ENCODE assay signal across 15 cellular contexts in genomic region chr14:98103705-98104104, GRCh38.
A peak's percentile ranks its signal among the peaks of the same experiment; 100 is the strongest.
DNase-seq lines count a peak whose midpoint lies in the region; ATAC-seq and TF ChIP-seq lines count a peak whose summit lies in the region.
"Had no signal": no experiment of that assay in that cellular context is flagged by ENCODE, and none has a peak within 500 bp of the region (broad histone marks: within the 10 kb centered on the region; RNA-seq: fewer than 3 reads in every experiment).

No MANE protein-coding gene starts in this region.

- H3K27me3 Mint-ChIP-seq in CD8-positive, alpha-beta T cell (ENCODE audit: low read depth), result no peaks in the 10 kb centered on the region
- no peaks in the 10 kb centered on the region for H3K27me3 Mint-ChIP-seq in naive thymus-derived CD4-positive, alpha-beta T cell
- H3K27me3 Mint-ChIP-seq: B cell had no signal

- H3K36me3 Mint-ChIP-seq in CD8-positive, alpha-beta T cell, result no peaks in the 10 kb centered on the region
- peaks cover 0 to 11% (median 7%) of the 10 kb centered on the region in 5 donors for H3K36me3 Mint-ChIP-seq in naive thymus-derived CD4-positive, alpha-beta T cell

- CTCF ChIA-PET in CD8-positive, alpha-beta T cell (lab: Charles Lee), result interaction anchor here (0.9 to 1.4 kb wide), 6 partner anchors 28 to 127 kb away, joined by 3 to 4 read pairs (median 3); no protein-coding TSS in a partner anchor
- CTCF ChIA-PET in naive thymus-derived CD4-positive, alpha-beta T cell (lab: Charles Lee), result interaction anchor here (0.7 to 1.0 kb wide), 2 partner anchors 34 to 70 kb away, joined by 3 read pairs; no protein-coding TSS in a partner anchor

- H3K9me3 ChIP-seq in CD8-positive, alpha-beta T cell (ENCODE audit: low read length), result no peaks in the 10 kb centered on the region
- H3K9me3 ChIP-seq in naive thymus-derived CD4-positive, alpha-beta T cell (ENCODE audit: control insufficient read depth in 2 of 3, low read length in 3 of 3), result no peaks in the 10 kb centered on the region

- no peaks in the 10 kb centered on the region for H3K36me3 ChIP-seq in CD8-positive, alpha-beta T cell (ENCODE audit: insufficient read depth, low read length)
- no peaks in the 10 kb centered on the region for H3K36me3 ChIP-seq in naive thymus-derived CD4-positive, alpha-beta T cell (ENCODE audit: control insufficient read depth in 2 of 3, insufficient read depth in 3 of 3, low read length in 3 of 3)

- DNase-seq in activated naive CD4-positive, alpha-beta T cell treated with anti-CD3 and anti-CD28 coated beads, Interleukin-2, amount 50 U/mL, for 16 hours, result peak; percentile 25
- no peak for DNase-seq in activated naive CD4-positive, alpha-beta T cell treated with Interleukin-2 at 50 U/mL for 16 hours
- peak; percentile 5 to 86 (median 29) for DNase-seq in CD8-positive, alpha-beta T cell
- DNase-seq in NB4 (ENCODE audit: low read depth) (peak; percentile 7), NCI-H82 (lab: John Stamatoyannopoulos, UW) (no peak)
- DNase-seq in naive thymus-derived CD4-positive, alpha-beta T cell, result peak in 7 of 9 donors; percentile 29 to 73 (median 62)
- DNase-seq: COR-L47, DMS153, KBM-7, NCI-H1092 treated with DMSO at 0.1 percent for 48 hours, NCI-H1694 treated with DMSO at 0.1 percent for 48 hours, NCI-H69, PC-9 had no signal

- H3K4me3 ChIP-seq in CD8-positive, alpha-beta T cell (ENCODE audit: low read depth, low read length), result no peak overlapping the region
- H3K4me3 ChIP-seq in NB4 (ENCODE audit: low read depth, low read length), result no peak overlapping the region
- H3K4me3 ChIP-seq in naive thymus-derived CD4-positive, alpha-beta T cell (ENCODE audit: low read length), result no peak overlapping the region
- H3K4me3 ChIP-seq: PC-9 had no signal

- H3K27me3 ChIP-seq in CD8-positive, alpha-beta T cell (ENCODE audit: insufficient read depth, low read length), result no peaks in the 10 kb centered on the region
- no peaks in the 10 kb centered on the region for H3K27me3 ChIP-seq in naive thymus-derived CD4-positive, alpha-beta T cell (ENCODE audit: control insufficient read depth in 2 of 2, insufficient read depth in 2 of 2, low read length in 2 of 2)

- no peak for TF ChIP-seq CTCF in CD8-positive, alpha-beta T cell (IDR thresholded peaks at IDR 0.05)
- no peak for TF ChIP-seq CTCF in NB4 (IDR thresholded peaks at IDR 0.05; ENCODE audit: low read depth, low read length)

- no peak overlapping the region for H3K27ac ChIP-seq in CD8-positive, alpha-beta T cell (ENCODE audit: low read depth, low read length)
- H3K27ac ChIP-seq in naive thymus-derived CD4-positive, alpha-beta T cell (ENCODE audit: low read depth, low read length), result no peak overlapping the region
- H3K27ac ChIP-seq: PC-9 had no signal

- H3K9me3 Mint-ChIP-seq in CD8-positive, alpha-beta T cell, result peaks cover 2% of the 10 kb centered on the region
- H3K9me3 Mint-ChIP-seq in naive thymus-derived CD4-positive, alpha-beta T cell, result peaks cover 0 to 11% (median 0%) of the 10 kb centered on the region in 11 donors

- ATAC-seq in CD8-positive, alpha-beta T cell, result peak; percentile 95
- peak; percentile 81 for ATAC-seq in naive thymus-derived CD4-positive, alpha-beta T cell
- no peak for ATAC-seq in GM21825 (IDR thresholded peaks at IDR 0.05; ENCODE audit: unreplicated experiment)

- POLR2A ChIA-PET in CD8-positive, alpha-beta T cell (lab: Charles Lee), result interaction anchor here (0.8 to 1.5 kb wide), 4 partner anchors 33 to 126 kb away, joined by 3 to 9 read pairs (median 3); no protein-coding TSS in a partner anchor
- POLR2A ChIA-PET in naive thymus-derived CD4-positive, alpha-beta T cell (lab: Charles Lee), result interaction anchor here (1.2 to 1.6 kb wide), 3 partner anchors 11 to 126 kb away, joined by 4 to 6 read pairs (median 5); no protein-coding TSS in a partner anchor

- H3K27ac Mint-ChIP-seq in CD8-positive, alpha-beta T cell, result peak overlapping the region; percentile 83
- H3K27ac Mint-ChIP-seq in naive thymus-derived CD4-positive, alpha-beta T cell, result peak overlapping the region in 7 of 9 donors; percentile 1 to 64 (median 57)
- H3K27ac Mint-ChIP-seq: B cell had no signal

- no peak overlapping the region for H3K4me3 Mint-ChIP-seq in CD8-positive, alpha-beta T cell
- H3K4me3 Mint-ChIP-seq in naive thymus-derived CD4-positive, alpha-beta T cell, result peak overlapping the region in 1 of 10 donors; percentile 0
- H3K4me3 Mint-ChIP-seq: B cell had no signal

- H3K4me1 Mint-ChIP-seq in CD8-positive, alpha-beta T cell (ENCODE audit: low read depth), result peaks cover 39% of the 10 kb centered on the region
- H3K4me1 Mint-ChIP-seq in naive thymus-derived CD4-positive, alpha-beta T cell, result peaks cover 10 to 53% (median 35%) of the 10 kb centered on the region in 7 donors
- H3K4me1 Mint-ChIP-seq: B cell had no signal

- no peak for TF ChIP-seq POLR2A in NB4 (IDR thresholded peaks at IDR 0.05; ENCODE audit: extremely low read depth, insufficient read length)

- peaks cover 22% of the 10 kb centered on the region for H3K4me1 ChIP-seq in CD8-positive, alpha-beta T cell (ENCODE audit: insufficient read depth, low read length)
- peaks cover 0 to 16% of the 10 kb centered on the region in 2 donors for H3K4me1 ChIP-seq in naive thymus-derived CD4-positive, alpha-beta T cell (ENCODE audit: control insufficient read depth in 2 of 2, insufficient read depth in 2 of 2, low read length in 2 of 2)

- intact Hi-C loops in CD8-positive, alpha-beta T cell (cut with DNase I, micrococcal nuclease), result loop anchor here (1.0 to 5.0 kb wide), 3 partner anchors 111 to 125 kb away; no protein-coding TSS in a partner anchor
- intact Hi-C loops in naive thymus-derived CD4-positive, alpha-beta T cell (cut with micrococcal nuclease), result loop anchor here in 1 of 2 donors (2.0 to 5.0 kb wide), 3 partner anchors 86 to 226 kb away; no protein-coding TSS in a partner anchor

Comparison
In these comparisons a context has a peak if more than half of its experiments do, and no peak if none do; other contexts are left out.
1. DNase-seq: peak in activated naive CD4-positive, alpha-beta T cell treated with anti-CD3 and anti-CD28 coated beads, Interleukin-2, amount 50 U/mL, for 16 hours (single experiment), CD8-positive, alpha-beta T cell (7 of 7), NB4 (single experiment) and naive thymus-derived CD4-positive, alpha-beta T cell (7 of 9); none in activated naive CD4-positive, alpha-beta T cell treated with Interleukin-2 at 50 U/mL for 16 hours (single experiment) and NCI-H82 (single experiment).